ENCODE assay signal across 1 cellular context in the genomic region with DNA sequence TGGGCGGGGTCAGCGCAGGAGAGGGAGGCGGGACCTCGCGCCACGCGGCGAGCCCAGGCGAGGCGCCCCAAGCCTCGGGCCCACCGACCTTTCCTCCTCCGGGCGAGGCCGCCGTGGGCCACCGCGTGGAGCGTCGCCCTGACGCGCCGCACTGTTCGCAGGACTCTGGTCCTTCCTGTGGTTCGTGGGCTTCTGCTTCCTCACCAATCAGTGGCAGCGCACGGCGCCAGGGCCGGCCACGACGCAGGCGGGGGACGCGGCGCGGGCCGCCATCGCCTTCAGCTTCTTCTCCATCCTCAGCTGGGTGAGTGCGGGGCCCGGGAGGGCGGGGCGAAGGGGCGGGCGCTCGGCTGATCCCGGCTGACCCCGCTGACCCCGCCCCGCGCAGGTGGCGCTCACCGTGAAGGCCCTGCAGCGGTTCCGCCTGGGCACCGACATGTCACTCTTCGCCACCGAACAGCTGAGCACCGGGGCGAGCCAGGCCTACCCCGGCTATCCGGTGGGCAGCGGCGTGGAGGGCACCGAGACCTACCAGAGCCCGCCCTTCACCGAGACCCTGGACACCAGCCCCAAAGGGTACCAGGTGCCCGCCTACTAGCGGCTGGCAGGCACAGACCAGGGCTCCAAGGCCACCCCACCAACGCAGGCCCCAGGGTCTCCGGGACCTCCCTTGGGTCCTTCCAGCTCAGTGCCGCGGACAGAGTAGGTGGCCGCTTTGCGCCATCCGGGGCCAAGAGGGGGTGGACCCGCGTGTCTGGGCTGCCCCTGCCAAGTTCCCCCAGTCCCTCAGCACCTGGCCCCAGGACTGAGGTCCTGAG.
TF ChIP-seq lines count a peak whose summit lies in the region.

No MANE protein-coding gene starts in this region.

TF ChIP-seq in HepG2, 621 proteins besides CTCF, POLR2A, EP300 and RAD21:
- TF ChIP-seq SP1 (IDR thresholded peaks at IDR 0.05) = no peak
- TF ChIP-seq SP1 (CRISPR knock-in tag; IDR thresholded peaks at IDR 0.05) = no peak
- no peak for TF ChIP-seq PBX3 (CRISPR knock-in tag; IDR thresholded peaks at IDR 0.05; ENCODE audit: borderline replicate concordance)
- TF ChIP-seq MYC (CRISPR knock-in tag; IDR thresholded peaks at IDR 0.05; ENCODE audit: borderline replicate concordance) = no peak
- TF ChIP-seq, protein P1, sequence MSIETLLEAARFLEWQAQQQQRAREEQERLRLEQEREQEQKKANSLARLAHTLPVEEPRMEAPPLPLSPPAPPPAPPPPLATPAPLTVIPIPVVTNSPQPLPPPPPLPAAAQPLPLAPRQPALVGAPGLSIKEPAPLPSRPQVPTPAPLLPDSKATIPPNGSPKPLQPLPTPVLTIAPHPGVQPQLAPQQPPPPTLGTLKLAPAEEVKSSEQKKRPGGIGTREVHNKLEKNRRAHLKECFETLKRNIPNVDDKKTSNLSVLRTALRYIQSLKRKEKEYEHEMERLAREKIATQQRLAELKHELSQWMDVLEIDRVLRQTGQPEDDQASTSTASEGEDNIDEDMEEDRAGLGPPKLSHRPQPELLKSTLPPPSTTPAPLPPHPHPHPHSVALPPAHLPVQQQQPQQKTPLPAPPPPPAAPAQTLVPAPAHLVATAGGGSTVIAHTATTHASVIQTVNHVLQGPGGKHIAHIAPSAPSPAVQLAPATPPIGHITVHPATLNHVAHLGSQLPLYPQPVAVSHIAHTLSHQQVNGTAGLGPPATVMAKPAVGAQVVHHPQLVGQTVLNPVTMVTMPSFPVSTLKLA (IDR thresholded peaks at IDR 0.05) = no peak
- no peak for TF ChIP-seq E2F2 (CRISPR knock-in tag; IDR thresholded peaks at IDR 0.05; ENCODE audit: borderline replicate concordance)
- TF ChIP-seq HNRNPL (IDR thresholded peaks at IDR 0.05; ENCODE audit: low read depth, low read length) = 0 out of 2 replicates have a peak, but pooled peaks have one; percentile 22
- no peak for TF ChIP-seq MBD4 (IDR thresholded peaks at IDR 0.05; ENCODE audit: borderline replicate concordance, low read length)
- TF ChIP-seq KAT7 (CRISPR knock-in tag; IDR thresholded peaks at IDR 0.05; ENCODE audit: borderline replicate concordance) = no peak
- TF ChIP-seq ZNF652 (CRISPR knock-in tag; IDR thresholded peaks at IDR 0.05; ENCODE audit: borderline replicate concordance, low read depth) = no peak
- no peak for TF ChIP-seq NONO (IDR thresholded peaks at IDR 0.05)
- TF ChIP-seq NONO (CRISPR knock-in tag; conservative IDR thresholded peaks at IDR 0.05) = no peak
- TF ChIP-seq PHF8 (CRISPR knock-in tag; IDR thresholded peaks at IDR 0.05) = 0 out of 2 replicates have a peak, but pooled peaks have one; percentile 3
- TF ChIP-seq TCF7 (IDR thresholded peaks at IDR 0.05; ENCODE audit: low read depth) = no peak
- no peak for TF ChIP-seq ZNF788 (CRISPR knock-in tag; IDR thresholded peaks at IDR 0.05; ENCODE audit: borderline replicate concordance)
- no peak for TF ChIP-seq TAF1 (CRISPR knock-in tag; IDR thresholded peaks at IDR 0.05)
- TF ChIP-seq TEAD3 (CRISPR knock-in tag; optimal IDR thresholded peaks at IDR 0.05; ENCODE audit: borderline replicate concordance) = no peak
- TF ChIP-seq FLYWCH1 (CRISPR knock-in tag; IDR thresholded peaks at IDR 0.05) = no peak
- no peak for TF ChIP-seq TCF7L2 (IDR thresholded peaks at IDR 0.05; ENCODE audit: low read depth, low read length)
